ENCODE assay signal across 18 cellular contexts in genomic region chr5:103188436-103188835, GRCh38.
DNase-seq lines count a peak whose midpoint lies in the region; ATAC-seq and FAIRE-seq lines count a peak whose summit lies in the region.
"Had no signal": no experiment of that assay in that cellular context is flagged by ENCODE, and none has a peak within 500 bp of the region (broad histone marks: within the 10 kb centered on the region; RNA-seq: fewer than 3 reads in every experiment).

No MANE protein-coding gene starts in this region.

- peak overlapping the region; percentile 43 for H3K4me3 Mint-ChIP-seq in activated CD4-positive, alpha-beta T cell treated with anti-CD3 and anti-CD28 coated beads, Interleukin-2, amount 10 ng/mL, durations not matched to agents 24 days and 14 days
- H3K4me3 Mint-ChIP-seq in activated naive CD8-positive, alpha-beta T cell treated with anti-CD3 and anti-CD28 coated beads, Interleukin-2, amount 10 ng/mL, durations not matched to agents 7 days and 5 days = peak overlapping the region; percentile 71
- H3K4me3 Mint-ChIP-seq in activated naive CD8-positive, alpha-beta T cell treated with anti-CD3 and anti-CD28 coated beads, Interleukin-2, amount 50 U/mL, for 24 hours = no peak overlapping the region
- H3K4me3 Mint-ChIP-seq: HFFc6 had no signal

- peaks cover 36% of the 10 kb centered on the region for H3K36me3 Mint-ChIP-seq in activated CD4-positive, alpha-beta T cell treated with anti-CD3 and anti-CD28 coated beads, Interleukin-2, amount 10 ng/mL, durations not matched to agents 24 days and 14 days (ENCODE audit: low read depth)
- peaks cover 22% of the 10 kb centered on the region for H3K36me3 Mint-ChIP-seq in activated naive CD8-positive, alpha-beta T cell treated with anti-CD3 and anti-CD28 coated beads, Interleukin-2, amount 10 ng/mL, durations not matched to agents 7 days and 5 days
- peaks cover 26% of the 10 kb centered on the region for H3K36me3 Mint-ChIP-seq in activated naive CD8-positive, alpha-beta T cell treated with anti-CD3 and anti-CD28 coated beads, Interleukin-2, amount 50 U/mL, for 24 hours (ENCODE audit: low read depth)

- POLR2A ChIA-PET in activated naive CD8-positive, alpha-beta T cell treated with anti-CD3 and anti-CD28 coated beads, Interleukin-2, amount 10 ng/mL, durations not matched to agents 7 days and 5 days (lab: Charles Lee) = interaction anchor here (0.8 to 0.9 kb wide), 2 partner anchors 23 to 71 kb away, joined by 3 to 5 read pairs; no protein-coding TSS in a partner anchor

- H3K9me3 Mint-ChIP-seq in activated CD4-positive, alpha-beta T cell treated with anti-CD3 and anti-CD28 coated beads, Interleukin-2, amount 10 ng/mL, durations not matched to agents 24 days and 14 days = no peaks in the 10 kb centered on the region
- H3K9me3 Mint-ChIP-seq in activated naive CD8-positive, alpha-beta T cell treated with anti-CD3 and anti-CD28 coated beads, Interleukin-2, amount 10 ng/mL, durations not matched to agents 7 days and 5 days = no peaks in the 10 kb centered on the region
- no peaks in the 10 kb centered on the region for H3K9me3 Mint-ChIP-seq in activated naive CD8-positive, alpha-beta T cell treated with anti-CD3 and anti-CD28 coated beads, Interleukin-2, amount 50 U/mL, for 24 hours
- H3K9me3 Mint-ChIP-seq: HFFc6 had no signal

- peak overlapping the region; percentile 64 for H3K27ac Mint-ChIP-seq in activated CD4-positive, alpha-beta T cell treated with anti-CD3 and anti-CD28 coated beads, Interleukin-2, amount 10 ng/mL, durations not matched to agents 24 days and 14 days
- peak overlapping the region; percentile 87 for H3K27ac Mint-ChIP-seq in activated naive CD8-positive, alpha-beta T cell treated with anti-CD3 and anti-CD28 coated beads, Interleukin-2, amount 10 ng/mL, durations not matched to agents 7 days and 5 days
- no peak overlapping the region for H3K27ac Mint-ChIP-seq in activated naive CD8-positive, alpha-beta T cell treated with anti-CD3 and anti-CD28 coated beads, Interleukin-2, amount 50 U/mL, for 24 hours
- H3K27ac Mint-ChIP-seq: HFFc6 had no signal

- H3K27me3 Mint-ChIP-seq in activated CD4-positive, alpha-beta T cell treated with anti-CD3 and anti-CD28 coated beads, Interleukin-2, amount 10 ng/mL, durations not matched to agents 24 days and 14 days = no peaks in the 10 kb centered on the region
- H3K27me3 Mint-ChIP-seq in activated naive CD8-positive, alpha-beta T cell treated with anti-CD3 and anti-CD28 coated beads, Interleukin-2, amount 10 ng/mL, durations not matched to agents 7 days and 5 days = no peaks in the 10 kb centered on the region
- H3K27me3 Mint-ChIP-seq in activated naive CD8-positive, alpha-beta T cell treated with anti-CD3 and anti-CD28 coated beads, Interleukin-2, amount 50 U/mL, for 24 hours = no peaks in the 10 kb centered on the region

- FAIRE-seq in endometrium (lab: Jason Lieb, UNC) = peak; percentile 8

- peaks cover 7% of the 10 kb centered on the region for H3K4me1 Mint-ChIP-seq in activated CD4-positive, alpha-beta T cell treated with anti-CD3 and anti-CD28 coated beads, Interleukin-2, amount 10 ng/mL, durations not matched to agents 24 days and 14 days
- peaks cover 12% of the 10 kb centered on the region for H3K4me1 Mint-ChIP-seq in activated naive CD8-positive, alpha-beta T cell treated with anti-CD3 and anti-CD28 coated beads, Interleukin-2, amount 10 ng/mL, durations not matched to agents 7 days and 5 days
- peaks cover 2% of the 10 kb centered on the region for H3K4me1 Mint-ChIP-seq in activated naive CD8-positive, alpha-beta T cell treated with anti-CD3 and anti-CD28 coated beads, Interleukin-2, amount 50 U/mL, for 24 hours

- peak; percentile 54 for ATAC-seq in activated naive CD8-positive, alpha-beta T cell treated with anti-CD3 and anti-CD28 coated beads, Interleukin-2, amount 10 ng/mL, durations not matched to agents 7 days and 5 days (ENCODE audit: low read depth)
- ATAC-seq in activated naive CD8-positive, alpha-beta T cell treated with anti-CD3 and anti-CD28 coated beads, Interleukin-2, amount 50 U/mL, for 24 hours = no peak
- ATAC-seq in HG03469 (IDR thresholded peaks at IDR 0.05; ENCODE audit: unreplicated experiment) = no peak
- ATAC-seq: Panc1 had no signal

- no peak for DNase-seq in activated CD4-positive, alpha-beta T cell treated with anti-CD3 and anti-CD28 coated beads, Interleukin-2, amount 10 ng/mL, durations not matched to agents 24 days and 14 days
- no peak for DNase-seq in activated CD4-positive, alpha-beta T cell treated with anti-CD3 and anti-CD28 coated beads, Interleukin-2, amount 50 U/mL, for 4 hours
- no peak for DNase-seq in activated naive CD8-positive, alpha-beta T cell treated with anti-CD3 and anti-CD28 coated beads, Interleukin-2, amount 10 ng/mL, durations not matched to agents 7 days and 5 days
- DNase-seq in activated naive CD8-positive, alpha-beta T cell treated with anti-CD3 and anti-CD28 coated beads, Interleukin-2, amount 50 U/mL, for 24 hours = no peak
- DNase-seq in NCI-H1417 (lab: John Stamatoyannopoulos, UW) = no peak
- DNase-seq: GOT3, HFFc6, IMR-90, NCI-H1048, NCI-H1417 treated with DMSO at 0.1 percent for 48 hours, NCI-H1694 treated with DMSO at 0.1 percent for 48 hours, NCI-H2081, NCI-H2227 treated with DMSO at 0.1 percent for 48 hours, NCI-H526 treated with DMSO at 0.1 percent for 48 hours, SHP77 had no signal

- intact Hi-C loops in activated CD4-positive, alpha-beta T cell treated with anti-CD3 and anti-CD28 coated beads, Interleukin-2, amount 10 ng/mL, durations not matched to agents 24 days and 14 days (cut with micrococcal nuclease) = no loop called here
